ENCODE assay signal across 26 cellular contexts in genomic region chr4:146022541-146022940, GRCh38.
"Had no signal": no experiment of that assay in that cellular context is flagged by ENCODE, and none has a peak within 500 bp of the region (broad histone marks: within the 10 kb centered on the region; RNA-seq: fewer than 3 reads in every experiment).

No MANE protein-coding gene starts in this region.

- ATAC-seq: effector memory CD8-positive, alpha-beta T cell; esophagus mucosa; gastrocnemius medialis; heart right ventricle; left cardiac atrium; left lung; left ventricle myocardium superior; lower lobe of right lung had no signal

- H3K27ac ChIP-seq: colonic mucosa, epithelial cell of prostate, esophagus squamous epithelium, gastrocnemius medialis, heart right ventricle, left lung, lower lobe of right lung had no signal

- DNase-seq: colonic mucosa; cortex of kidney; effector CD8-positive, alpha-beta T cell; effector memory CD8-positive, alpha-beta T cell; endodermal cell; erythroblast; esophagus squamous epithelium; foreskin fibroblast; foreskin melanocyte; gastrocnemius medialis; glutamatergic neuron; head of caudate nucleus; heart right ventricle; hippocampal formation; left cardiac atrium; left lung; left ventricle myocardium superior; lower lobe of right lung; mesenchymal stem cell; mucosa of descending colon; naive B cell had no signal

- FAIRE-seq: endometrium, islet of Langerhans, keratinocyte had no signal
